Comparison of ENCODE assay signal across 17 cellular contexts in the genomic region with DNA sequence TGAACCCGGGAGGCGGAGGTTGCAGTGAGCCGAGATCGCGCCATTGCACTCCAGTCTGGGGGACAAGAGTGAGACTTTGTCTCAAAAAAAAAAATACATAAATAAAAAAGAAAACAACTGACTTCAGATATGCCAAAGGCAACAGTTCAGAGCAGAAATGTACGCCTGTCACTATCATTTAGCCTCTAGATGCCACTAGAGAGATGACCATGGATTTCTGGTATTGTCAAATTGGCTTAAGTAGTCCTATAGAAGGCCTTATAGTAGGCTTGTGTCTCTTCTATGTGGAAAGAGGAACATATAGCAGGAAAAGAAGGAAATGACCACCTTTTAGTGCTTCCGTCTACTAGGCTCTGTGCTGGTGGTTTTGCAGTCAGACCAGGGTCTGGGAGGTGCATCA. TPM values are rescaled to one million over a fixed set of nuclear protein-coding genes. Genes with fewer than 3 reads are reported as not detected.
DNase-seq lines count a peak whose midpoint lies in the region; ATAC-seq, FAIRE-seq and TF ChIP-seq lines count a peak whose summit lies in the region.
"Had no signal": no experiment of that assay in that cellular context is flagged by ENCODE, and none has a peak within 500 bp of the region (broad histone marks: within the 10 kb centered on the region; RNA-seq: fewer than 3 reads in every experiment).

No MANE protein-coding gene starts in this region.

- TF ChIP-seq CTCF in C4-2B (conservative IDR thresholded peaks at IDR 0.05), result peak; percentile 32
- peak; percentile 30 for TF ChIP-seq CTCF in OCI-LY3 (IDR thresholded peaks at IDR 0.05; ENCODE audit: low read depth, low read length)
- TF ChIP-seq CTCF in fibroblast of villous mesenchyme (IDR thresholded peaks at IDR 0.05; ENCODE audit: insufficient read depth, low read depth, low read length), result peak; percentile 15

- peaks cover 30% of the 10 kb centered on the region for H3K27me3 ChIP-seq in OCI-LY3 (ENCODE audit: low read depth, low read length)
- H3K27me3 ChIP-seq: breast epithelium, right atrium auricular region had no signal

- no peaks in the 10 kb centered on the region for H4K20me1 ChIP-seq in OCI-LY3 (ENCODE audit: insufficient read depth, low read length)

- no peak overlapping the region for H2AFZ ChIP-seq in OCI-LY3 (ENCODE audit: low read depth, low read length)

- DNase-seq in HTR-8/SVneo (ENCODE audit: insufficient read length, low spot score) (peak; percentile 31), fibroblast of villous mesenchyme (ENCODE audit: low read depth) (no peak), GM03348 (ENCODE audit: low spot score) (no peak), midbrain (lab: John Stamatoyannopoulos, UW) (no peak), urothelium cell line (ENCODE audit: low spot score) (no peak)
- DNase-seq: DMS 273 treated with DMSO at 0.1 percent for 48 hours, dorsolateral prefrontal cortex, NCI-H1417, NCI-H226 had no signal

- no peak overlapping the region for H3K4me3 ChIP-seq in OCI-LY3 (ENCODE audit: low read length)
- no peak overlapping the region for H3K4me3 ChIP-seq in fibroblast of villous mesenchyme (ENCODE audit: low read depth, low read length)
- H3K4me3 ChIP-seq: breast epithelium, dorsolateral prefrontal cortex, right atrium auricular region had no signal

- no peaks in the 10 kb centered on the region for H3K79me2 ChIP-seq in OCI-LY3 (ENCODE audit: low read length)

- no peak for ATAC-seq in GM19452 (IDR thresholded peaks at IDR 0.05; ENCODE audit: unreplicated experiment)
- ATAC-seq: activated naive CD4-positive, alpha-beta T cell treated with anti-CD3 and anti-CD28 coated beads, Interleukin-2, amount 50 U/mL, for 72 hours; esophagus mucosa had no signal

- H3K36me3 ChIP-seq in OCI-LY3 (replicated peaks; ENCODE audit: low read depth, low read length), result no peaks in the 10 kb centered on the region
- H3K36me3 ChIP-seq: breast epithelium, right atrium auricular region had no signal

- FAIRE-seq in HTR-8/SVneo (lab: Jason Lieb, UNC), result no peak
- FAIRE-seq in urothelium cell line (lab: Jason Lieb, UNC), result no peak

- no peaks in the 10 kb centered on the region for H3K4me1 ChIP-seq in OCI-LY3 (ENCODE audit: low read length)
- H3K4me1 ChIP-seq: breast epithelium, right atrium auricular region had no signal

- H3K9ac ChIP-seq in OCI-LY3 (ENCODE audit: low read length), result no peak overlapping the region

- H3K9me3 ChIP-seq in OCI-LY3 (ENCODE audit: insufficient read depth, low read length), result no peaks in the 10 kb centered on the region
- H3K9me3 ChIP-seq: breast epithelium, right atrium auricular region had no signal

- no peak overlapping the region for H3K4me2 ChIP-seq in OCI-LY3 (ENCODE audit: low read length)

- no peak overlapping the region for H3K27ac ChIP-seq in C4-2B
- H3K27ac ChIP-seq in OCI-LY3 (ENCODE audit: low read length), result no peak overlapping the region
- H3K27ac ChIP-seq: breast epithelium, dorsolateral prefrontal cortex, right atrium auricular region had no signal

RNA-seq across cellular contexts. Expression of gene AGXT2, which starts 17.3 kb away (rescaled TPM):
- under 0.01 TPM in 1 of 2 replicates, not detected in the other for total RNA-seq in fibroblast of villous mesenchyme
- total RNA-seq: activated naive CD4-positive, alpha-beta T cell treated with anti-CD3 and anti-CD28 coated beads, Interleukin-2, amount 50 U/mL, for 72 hours; B cell; breast epithelium; dorsolateral prefrontal cortex; esophagus mucosa; right atrium auricular region had no signal
